Comparison of ENCODE assay signal across 11 cellular contexts in genomic region chr19:42402376-42403116, GRCh38. TPM values are rescaled to one million over a fixed set of nuclear protein-coding genes. Genes with fewer than 3 reads are reported as not detected.
A peak's percentile ranks its signal among the peaks of the same experiment; 100 is the strongest.
DNase-seq lines count a peak whose midpoint lies in the region; ATAC-seq and TF ChIP-seq lines count a peak whose summit lies in the region.
"Had no signal": no experiment of that assay in that cellular context is flagged by ENCODE, and none has a peak within 500 bp of the region (broad histone marks: within the 10 kb centered on the region; RNA-seq: fewer than 3 reads in every experiment).

No MANE protein-coding gene starts in this region.

- 52 to 58% methylated on average over 31 to 34 of the region's 34 CpGs for WGBS in tibial nerve, 2 donors

- ATAC-seq in Right ventricle myocardium superior (ENCODE audit: poor library complexity) (peak; percentile 2), upper lobe of right lung (no peak)
- no peak for ATAC-seq in activated naive CD8-positive, alpha-beta T cell treated with anti-CD3 and anti-CD28 coated beads, Interleukin-2, amount 10 ng/mL, durations not matched to agents 7 days and 5 days (ENCODE audit: low read depth)

- H3K9me3 Mint-ChIP-seq in activated naive CD8-positive, alpha-beta T cell treated with anti-CD3 and anti-CD28 coated beads, Interleukin-2, amount 10 ng/mL, durations not matched to agents 7 days and 5 days: no peaks in the 10 kb centered on the region

- TF ChIP-seq CTCF in upper lobe of right lung (IDR thresholded peaks at IDR 0.05) (no peak), tibial nerve (IDR thresholded peaks at IDR 0.05) (no peak)

- no peaks in the 10 kb centered on the region for H3K9me3 ChIP-seq in upper lobe of right lung
- no peaks in the 10 kb centered on the region for H3K9me3 ChIP-seq in tibial nerve
- H3K9me3 ChIP-seq: neutrophil had no signal

- intact Hi-C loops in Right ventricle myocardium superior (cut with DNase I): no loop called here
- intact Hi-C loops in cardiac septum (cut with DNase I): loop anchor here (1.0 kb wide), 1 partner anchor 33 kb away; no protein-coding TSS in a partner anchor
- intact Hi-C loops in upper lobe of right lung (cut with DNase I): no loop called here

- H3K4me3 ChIP-seq in upper lobe of right lung (peak overlapping the region; percentile 66), tibial nerve (peak overlapping the region in 2 of 4 donors; percentile 66 to 78)

- POLR2A ChIA-PET in activated naive CD8-positive, alpha-beta T cell treated with anti-CD3 and anti-CD28 coated beads, Interleukin-2, amount 10 ng/mL, durations not matched to agents 7 days and 5 days (lab: Charles Lee): interaction anchor here (0.6 to 1.9 kb wide), 3 partner anchors 21 to 1257 kb away, joined by 3 to 7 read pairs (median 5); no protein-coding TSS in a partner anchor

- TF ChIP-seq POLR2A in tibial nerve (IDR thresholded peaks at IDR 0.05): no peak

- H3K27ac ChIP-seq in upper lobe of right lung (no peak overlapping the region), tibial nerve (peak overlapping the region in 1 of 4 donors; percentile 69)

- H3K4me3 Mint-ChIP-seq in activated naive CD8-positive, alpha-beta T cell treated with anti-CD3 and anti-CD28 coated beads, Interleukin-2, amount 10 ng/mL, durations not matched to agents 7 days and 5 days: peak overlapping the region; percentile 82

- H3K27me3 ChIP-seq in upper lobe of right lung (no peaks in the 10 kb centered on the region), tibial nerve (no peaks in the 10 kb centered on the region)

- peaks cover 14% of the 10 kb centered on the region for H3K4me1 ChIP-seq in upper lobe of right lung
- peaks cover 0 to 26% (median 8%) of the 10 kb centered on the region in 4 donors for H3K4me1 ChIP-seq in tibial nerve

- peaks cover 17% of the 10 kb centered on the region for H3K36me3 Mint-ChIP-seq in activated naive CD8-positive, alpha-beta T cell treated with anti-CD3 and anti-CD28 coated beads, Interleukin-2, amount 10 ng/mL, durations not matched to agents 7 days and 5 days

- H3K4me1 Mint-ChIP-seq in activated naive CD8-positive, alpha-beta T cell treated with anti-CD3 and anti-CD28 coated beads, Interleukin-2, amount 10 ng/mL, durations not matched to agents 7 days and 5 days: peaks cover 18% of the 10 kb centered on the region

- DNase-seq in Right ventricle myocardium superior: no peak
- no peak for DNase-seq in cardiac septum (ENCODE audit: low spot score)
- DNase-seq in activated naive CD8-positive, alpha-beta T cell treated with anti-CD3 and anti-CD28 coated beads, Interleukin-2, amount 10 ng/mL, durations not matched to agents 7 days and 5 days: no peak
- peak; percentile 27 for DNase-seq in left kidney (ENCODE audit: low read depth, low spot score)
- no peak for DNase-seq in upper lobe of right lung
- no peak for DNase-seq in tibial nerve (ENCODE audit: low spot score in 2 of 2)
- DNase-seq in NCI-H446 (lab: John Stamatoyannopoulos, UW): no peak
- no peak for DNase-seq in ureter (ENCODE audit: low spot score)
- DNase-seq: NK-92 treated with Interleukin-12 subunit alpha and Interleukin-12 subunit beta, amount 100 ng/mL, for 24 hours had no signal

- no peak for TF ChIP-seq EP300 in tibial nerve (IDR thresholded peaks at IDR 0.05)

- H3K36me3 ChIP-seq in upper lobe of right lung (no peaks in the 10 kb centered on the region), tibial nerve (peaks cover 0 to 25% (median 0%) of the 10 kb centered on the region in 3 donors)

- H3K27me3 Mint-ChIP-seq in activated naive CD8-positive, alpha-beta T cell treated with anti-CD3 and anti-CD28 coated beads, Interleukin-2, amount 10 ng/mL, durations not matched to agents 7 days and 5 days: no peaks in the 10 kb centered on the region

- H3K27ac Mint-ChIP-seq in activated naive CD8-positive, alpha-beta T cell treated with anti-CD3 and anti-CD28 coated beads, Interleukin-2, amount 10 ng/mL, durations not matched to agents 7 days and 5 days: peak overlapping the region; percentile 70

RNA-seq across cellular contexts. Expression of gene CNFN, which starts 12.4 kb away (rescaled TPM):
- 1.1 TPM for total RNA-seq in Right ventricle myocardium superior
- total RNA-seq in cardiac septum: 0.67 TPM
- total RNA-seq in activated naive CD8-positive, alpha-beta T cell treated with anti-CD3 and anti-CD28 coated beads, Interleukin-2, amount 10 ng/mL, durations not matched to agents 7 days and 5 days: not detected
- 0.87 TPM for total RNA-seq in upper lobe of right lung
- total RNA-seq in tibial nerve: 1 to 10 TPM in 1 of 4 donors, not detected in 3; 5.0 TPM
- 5.3 TPM for total RNA-seq in ureter

RNA-seq across cellular contexts. Expression of gene LIPE, which starts 24.6 kb away (rescaled TPM):
- 61.4 TPM for total RNA-seq in Right ventricle myocardium superior
- total RNA-seq in cardiac septum: 54.9 TPM
- 10 to 100 TPM; 34.6 to 35.1 TPM for total RNA-seq in activated naive CD8-positive, alpha-beta T cell treated with anti-CD3 and anti-CD28 coated beads, Interleukin-2, amount 10 ng/mL, durations not matched to agents 7 days and 5 days
- 3.9 TPM for total RNA-seq in upper lobe of right lung
- total RNA-seq in tibial nerve: 100 to 1,000 TPM in 3 of 4 donors, 10 to 100 TPM in 1; 77.1 to 717 (median 234) TPM
- 23.6 TPM for total RNA-seq in ureter

RNA-seq across cellular contexts. Expression of gene CXCL17, which starts 40.2 kb away (rescaled TPM):
- total RNA-seq in Right ventricle myocardium superior (not detected), cardiac septum (not detected), upper lobe of right lung (150 TPM), tibial nerve (not detected), ureter (77.8 TPM)
- not detected for total RNA-seq in activated naive CD8-positive, alpha-beta T cell treated with anti-CD3 and anti-CD28 coated beads, Interleukin-2, amount 10 ng/mL, durations not matched to agents 7 days and 5 days
- total RNA-seq: H4 had no signal

Comparison
In these comparisons a context has a peak if more than half of its experiments do, and no peak if none do; other contexts are left out.
1. RNA of gene CXCL17, which starts 40.2 kb away (total RNA-seq): 150 TPM in upper lobe of right lung (single experiment) and 77.8 TPM in ureter (single experiment); not detected in activated naive CD8-positive, alpha-beta T cell treated with anti-CD3 and anti-CD28 coated beads, Interleukin-2, amount 10 ng/mL, durations not matched to agents 7 days and 5 days, not detected in Right ventricle myocardium superior (single experiment), not detected in cardiac septum (single experiment) and not detected in tibial nerve; every median in the first group is over 10 times any median in the second.